In genomic region chr11:133529807-133530500, GRCh38 we compare ENCODE assay signal across 14 cellular contexts. TPM values are rescaled to one million over a fixed set of nuclear protein-coding genes. Genes with fewer than 3 reads are reported as not detected.
"Had no signal": no experiment of that assay in that cellular context is flagged by ENCODE, and none has a peak within 500 bp of the region (broad histone marks: within the 10 kb centered on the region; RNA-seq: fewer than 3 reads in every experiment).

No MANE protein-coding gene starts in this region.

- H3K36me3 Mint-ChIP-seq: activated naive CD8-positive, alpha-beta T cell treated with anti-CD3 and anti-CD28 coated beads, Interleukin-2, amount 10 ng/mL, durations not matched to agents 7 days and 5 days; mesothelial cell of epicardium had no signal

- H3K36me3 ChIP-seq: ascending aorta, heart left ventricle, right atrium auricular region, stomach had no signal

- ATAC-seq: activated CD8-positive, alpha-beta T cell treated with anti-CD3 and anti-CD28 coated beads for 36 hours; activated T-cell treated with anti-CD3 and anti-CD28 coated beads, Interleukin-2, amount 50 U/mL, for 72 hours; heart left ventricle had no signal

- H3K9me3 Mint-ChIP-seq: activated CD8-positive, alpha-beta T cell treated with anti-CD3 and anti-CD28 coated beads for 36 hours; activated naive CD8-positive, alpha-beta T cell treated with anti-CD3 and anti-CD28 coated beads, Interleukin-2, amount 10 ng/mL, durations not matched to agents 7 days and 5 days; activated T-cell treated with anti-CD3 and anti-CD28 coated beads, Interleukin-2, amount 50 U/mL, for 72 hours; mesothelial cell of epicardium had no signal

- H3K4me3 ChIP-seq: ascending aorta, heart left ventricle, right atrium auricular region, stomach had no signal

- H3K27me3 ChIP-seq: ascending aorta had no signal

- H3K4me3 Mint-ChIP-seq: activated CD8-positive, alpha-beta T cell treated with anti-CD3 and anti-CD28 coated beads for 36 hours; activated naive CD8-positive, alpha-beta T cell treated with anti-CD3 and anti-CD28 coated beads, Interleukin-2, amount 10 ng/mL, durations not matched to agents 7 days and 5 days; activated T-cell treated with anti-CD3 and anti-CD28 coated beads, Interleukin-2, amount 50 U/mL, for 72 hours; mesothelial cell of epicardium had no signal

- H3K4me1 Mint-ChIP-seq: activated naive CD8-positive, alpha-beta T cell treated with anti-CD3 and anti-CD28 coated beads, Interleukin-2, amount 10 ng/mL, durations not matched to agents 7 days and 5 days had no signal

- H3K9me3 ChIP-seq: ascending aorta, heart left ventricle, right atrium auricular region, stomach had no signal

- H3K4me1 ChIP-seq: ascending aorta, foreskin keratinocyte had no signal

- H3K27ac ChIP-seq: ascending aorta, foreskin keratinocyte, heart left ventricle, right atrium auricular region, stomach had no signal

- H3K27ac Mint-ChIP-seq: activated CD8-positive, alpha-beta T cell treated with anti-CD3 and anti-CD28 coated beads for 36 hours; activated naive CD8-positive, alpha-beta T cell treated with anti-CD3 and anti-CD28 coated beads, Interleukin-2, amount 10 ng/mL, durations not matched to agents 7 days and 5 days; activated T-cell treated with anti-CD3 and anti-CD28 coated beads, Interleukin-2, amount 50 U/mL, for 72 hours; mesothelial cell of epicardium had no signal

- DNase-seq: activated CD8-positive, alpha-beta memory T cell treated with anti-CD3 and anti-CD28 coated beads, Interleukin-2, amount 50 U/mL, for 4 hours; activated CD8-positive, alpha-beta T cell treated with anti-CD3 and anti-CD28 coated beads for 36 hours; activated gamma-delta T cell treated with Interleukin-2 at 50 U/mL for 16 hours; activated naive CD8-positive, alpha-beta T cell treated with anti-CD3 and anti-CD28 coated beads, Interleukin-2, amount 10 ng/mL, durations not matched to agents 7 days and 5 days; activated T-cell treated with anti-CD3 and anti-CD28 coated beads, Interleukin-2, amount 50 U/mL, for 72 hours; foreskin keratinocyte; heart left ventricle; kidney glomerular epithelial cell; small intestine; stomach had no signal

RNA-seq across cellular contexts. Expression of gene OPCML, which starts 2.3 kb away (rescaled TPM):
- total RNA-seq: activated CD8-positive, alpha-beta T cell treated with anti-CD3 and anti-CD28 coated beads for 36 hours; activated naive CD8-positive, alpha-beta T cell treated with anti-CD3 and anti-CD28 coated beads, Interleukin-2, amount 10 ng/mL, durations not matched to agents 7 days and 5 days; activated T-cell treated with anti-CD3 and anti-CD28 coated beads, Interleukin-2, amount 50 U/mL, for 72 hours; ascending aorta; myocyte had no signal
